ENCODE assay signal across 13 cellular contexts in the genomic region with DNA sequence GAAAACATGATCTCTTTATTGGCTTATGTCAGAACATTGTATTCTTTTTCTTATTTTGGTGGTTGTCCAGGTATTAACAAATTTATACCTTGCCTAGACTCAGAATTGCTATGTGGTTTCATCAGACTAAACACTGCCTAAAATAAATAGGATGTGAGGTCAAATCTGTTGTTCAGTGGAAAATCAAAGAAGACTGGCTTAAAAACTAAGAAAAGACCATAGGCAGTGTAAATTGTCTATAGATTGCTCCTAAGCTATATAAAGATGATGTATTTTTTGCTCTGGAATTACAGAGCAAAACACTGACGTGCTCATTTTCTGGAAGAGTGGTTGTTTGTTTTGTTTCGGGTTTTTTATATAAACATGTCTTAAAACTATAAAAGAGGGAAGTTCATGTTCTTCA.
A peak's percentile ranks its signal among the peaks of the same experiment; 100 is the strongest.
DNase-seq lines count a peak whose midpoint lies in the region; ATAC-seq and TF ChIP-seq lines count a peak whose summit lies in the region.
"Had no signal": no experiment of that assay in that cellular context is flagged by ENCODE, and none has a peak within 500 bp of the region (broad histone marks: within the 10 kb centered on the region; RNA-seq: fewer than 3 reads in every experiment).

No MANE protein-coding gene starts in this region.

- H3K9me3 Mint-ChIP-seq in mesothelial cell of epicardium, result no peaks in the 10 kb centered on the region
- no peaks in the 10 kb centered on the region for H3K9me3 Mint-ChIP-seq in glutamatergic neuron (ENCODE audit: unreplicated experiment)
- H3K9me3 Mint-ChIP-seq: activated naive CD8-positive, alpha-beta T cell treated with anti-CD3 and anti-CD28 coated beads, Interleukin-2, amount 50 U/mL, for 24 hours; neural progenitor cell had no signal

- H3K4me3 ChIP-seq in right atrium auricular region, result no peak overlapping the region
- no peak overlapping the region for H3K4me3 ChIP-seq in colonic mucosa
- no peak overlapping the region for H3K4me3 ChIP-seq in vagina
- H3K4me3 ChIP-seq in body of pancreas, result no peak overlapping the region
- H3K4me3 ChIP-seq: neural progenitor cell had no signal

- H3K27me3 ChIP-seq in right atrium auricular region (no peaks in the 10 kb centered on the region), colonic mucosa (no peaks in the 10 kb centered on the region), vagina (no peaks in the 10 kb centered on the region), body of pancreas (no peaks in the 10 kb centered on the region)
- H3K27me3 ChIP-seq: neural progenitor cell had no signal

- H3K4me1 ChIP-seq in right atrium auricular region (peaks cover 0 to 25% of the 10 kb centered on the region in 2 donors), colonic mucosa (no peaks in the 10 kb centered on the region), vagina (no peaks in the 10 kb centered on the region), body of pancreas (no peaks in the 10 kb centered on the region)
- H3K4me1 ChIP-seq: neural progenitor cell had no signal

- 87 to 88% methylated on average over 2 of the region's 2 CpGs for WGBS in body of pancreas, 2 donors

- peaks cover 55% of the 10 kb centered on the region for H3K36me3 Mint-ChIP-seq in mesothelial cell of epicardium
- H3K36me3 Mint-ChIP-seq in glutamatergic neuron (ENCODE audit: unreplicated experiment), result no peaks in the 10 kb centered on the region

- no peak for DNase-seq in right atrium auricular region (ENCODE audit: low spot score)
- no peak for DNase-seq in Right ventricle myocardium superior
- no peak for DNase-seq in colonic mucosa
- no peak for DNase-seq in mesothelial cell of epicardium (ENCODE audit: low spot score in 2 of 2, unreplicated experiment in 2 of 2)
- DNase-seq in vagina (ENCODE audit: extremely low spot score in 2 of 2), result no peak
- no peak for DNase-seq in glutamatergic neuron
- no peak for DNase-seq in body of pancreas
- DNase-seq: activated CD8-positive, alpha-beta memory T cell treated with anti-CD3 and anti-CD28 coated beads, Interleukin-2, amount 50 U/mL, for 4 hours; activated naive CD8-positive, alpha-beta T cell treated with anti-CD3 and anti-CD28 coated beads, Interleukin-2, amount 50 U/mL, for 24 hours; NCI-H146; NCI-H526 had no signal

- no peak overlapping the region for H3K9ac ChIP-seq in colonic mucosa (ENCODE audit: low read depth in 2 of 2, low read length in 2 of 2)
- H3K9ac ChIP-seq: neural progenitor cell had no signal

- no peak for ATAC-seq in Right ventricle myocardium superior (ENCODE audit: poor library complexity)
- no peak for ATAC-seq in body of pancreas
- ATAC-seq in HG02678 (IDR thresholded peaks at IDR 0.05; ENCODE audit: unreplicated experiment), result no peak
- ATAC-seq: activated naive CD8-positive, alpha-beta T cell treated with anti-CD3 and anti-CD28 coated beads, Interleukin-2, amount 50 U/mL, for 24 hours had no signal

- TF ChIP-seq CTCF in right atrium auricular region (IDR thresholded peaks at IDR 0.05) (no peak), colonic mucosa (IDR thresholded peaks at IDR 0.05) (no peak), mesothelial cell of epicardium (IDR thresholded peaks at IDR 0.05; ENCODE audit: unreplicated experiment) (no peak), vagina (IDR thresholded peaks at IDR 0.05) (no peak), glutamatergic neuron (IDR thresholded peaks at IDR 0.05; ENCODE audit: partially characterized antibody, unreplicated experiment) (no peak), body of pancreas (IDR thresholded peaks at IDR 0.05) (no peak)

- H3K27ac ChIP-seq in right atrium auricular region, result peak overlapping the region; percentile 67 to 78
- peak overlapping the region; percentile 18 for H3K27ac ChIP-seq in colonic mucosa
- peak overlapping the region; percentile 18 for H3K27ac ChIP-seq in vagina
- no peak overlapping the region for H3K27ac ChIP-seq in body of pancreas
- H3K27ac ChIP-seq: neural progenitor cell had no signal

- H3K9me3 ChIP-seq in right atrium auricular region, result no peaks in the 10 kb centered on the region
- H3K9me3 ChIP-seq in colonic mucosa, result no peaks in the 10 kb centered on the region
- H3K9me3 ChIP-seq in vagina, result no peaks in the 10 kb centered on the region
- H3K9me3 ChIP-seq in body of pancreas, result no peaks in the 10 kb centered on the region

- H3K27me3 Mint-ChIP-seq in mesothelial cell of epicardium (ENCODE audit: low read depth) (no peaks in the 10 kb centered on the region), glutamatergic neuron (ENCODE audit: unreplicated experiment) (no peaks in the 10 kb centered on the region)
- H3K27me3 Mint-ChIP-seq: activated naive CD8-positive, alpha-beta T cell treated with anti-CD3 and anti-CD28 coated beads, Interleukin-2, amount 50 U/mL, for 24 hours had no signal

- peaks cover 11% of the 10 kb centered on the region for H3K4me1 Mint-ChIP-seq in mesothelial cell of epicardium
- H3K4me1 Mint-ChIP-seq in glutamatergic neuron (ENCODE audit: low read depth, unreplicated experiment), result peaks cover 4% of the 10 kb centered on the region

- peaks cover 28% of the 10 kb centered on the region for H3K36me3 ChIP-seq in right atrium auricular region
- H3K36me3 ChIP-seq in colonic mucosa, result no peaks in the 10 kb centered on the region
- H3K36me3 ChIP-seq in vagina, result no peaks in the 10 kb centered on the region
- H3K36me3 ChIP-seq in body of pancreas (replicated peaks in 1 of 2; ENCODE audit: insufficient read depth in 1 of 2, low read depth in 2 of 2), result peaks cover 0 to 6% of the 10 kb centered on the region in 2 donors

- H3K27ac Mint-ChIP-seq in mesothelial cell of epicardium (peak overlapping the region; percentile 31), glutamatergic neuron (ENCODE audit: unreplicated experiment) (no peak overlapping the region)
- H3K27ac Mint-ChIP-seq: activated naive CD8-positive, alpha-beta T cell treated with anti-CD3 and anti-CD28 coated beads, Interleukin-2, amount 50 U/mL, for 24 hours; neural progenitor cell had no signal

- intact Hi-C loops in Right ventricle myocardium superior (cut with DNase I), result no loop called here
- intact Hi-C loops in colonic mucosa (cut with DNase I), result no loop called here
- intact Hi-C loops in vagina (cut with DNase I), result no loop called here
- intact Hi-C loops in body of pancreas (cut with DNase I), result no loop called here

- H3K4me3 Mint-ChIP-seq in mesothelial cell of epicardium (no peak overlapping the region), glutamatergic neuron (ENCODE audit: unreplicated experiment) (no peak overlapping the region)
- H3K4me3 Mint-ChIP-seq: activated naive CD8-positive, alpha-beta T cell treated with anti-CD3 and anti-CD28 coated beads, Interleukin-2, amount 50 U/mL, for 24 hours; neural progenitor cell had no signal

- TF ChIP-seq POLR2A in vagina (IDR thresholded peaks at IDR 0.05) (no peak), body of pancreas (IDR thresholded peaks at IDR 0.05) (no peak)

Comparison
In these comparisons a context has a peak if more than half of its experiments do, and no peak if none do; other contexts are left out.
1. H3K27ac ChIP-seq: peak in right atrium auricular region (2 of 2), colonic mucosa (single experiment) and vagina (single experiment); none in body of pancreas (0 of 4).